Comparison of ENCODE assay signal across 8 cellular contexts in the genomic region with DNA sequence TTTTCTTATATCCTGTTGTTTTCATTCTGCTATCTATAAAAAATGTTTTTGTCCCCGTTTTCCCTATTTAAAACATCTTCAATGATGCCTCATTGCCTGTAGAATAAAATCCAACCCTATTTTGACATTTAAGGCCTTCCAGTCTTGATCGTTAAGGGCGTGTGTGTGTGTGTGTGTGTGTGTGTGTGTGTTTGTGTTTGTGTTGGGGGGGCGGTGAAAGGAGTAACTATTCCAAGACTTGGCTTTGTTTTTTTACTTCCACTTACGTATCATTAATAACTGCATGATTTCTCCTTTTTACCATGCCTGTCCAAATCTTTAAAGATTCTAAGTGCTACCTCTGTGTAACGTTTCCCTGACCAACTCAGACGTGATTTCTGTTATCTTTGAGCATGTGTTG. TPM values are rescaled to one million over a fixed set of nuclear protein-coding genes. Genes with fewer than 3 reads are reported as not detected.
DNase-seq lines count a peak whose midpoint lies in the region; ATAC-seq, FAIRE-seq and TF ChIP-seq lines count a peak whose summit lies in the region.

No MANE protein-coding gene starts in this region.

- H3K9me3 ChIP-seq in KOPT-K1 (ENCODE audit: insufficient read depth, low read length, poor library complexity, severe bottlenecking) (no peaks in the 10 kb centered on the region), K562 (replicated peaks; ENCODE audit: control insufficient read depth, insufficient read depth, low read depth, low read length) (no peaks in the 10 kb centered on the region), mesenchymal stem cell (ENCODE audit: control insufficient read depth, low read length) (no peaks in the 10 kb centered on the region)

- H3K4me1 Mint-ChIP-seq in CD14-positive monocyte = peaks cover 38% of the 10 kb centered on the region

- H3K4ac ChIP-seq in mesenchymal stem cell (ENCODE audit: low read depth in 1 of 2, low read length in 2 of 2) = no peak overlapping the region

- H3K27ac ChIP-seq in KOPT-K1 (ENCODE audit: low read depth, low read length, poor library complexity, severe bottlenecking) (peak overlapping the region; percentile 84), K562 (ENCODE audit: extremely low read depth, low read depth, low read length) (peak overlapping the region; percentile 80), mesenchymal stem cell (ENCODE audit: low read length, poor library complexity, severe bottlenecking) (no peak overlapping the region)

- no peak overlapping the region for H4K8ac ChIP-seq in mesenchymal stem cell (ENCODE audit: low read length)

- H3K9ac ChIP-seq in K562 (ENCODE audit: insufficient read depth in 1 of 2, low read depth in 2 of 2, low read length in 2 of 2) (peak overlapping the region in 1 of 2 experiments; percentile 87; a peak in 2 of 4 replicates), mesenchymal stem cell (ENCODE audit: low read length) (peak overlapping the region; percentile 98)

- peaks cover 0 to 2% (median 0%) of the 10 kb centered on the region in 3 donors for H3K27me3 Mint-ChIP-seq in CD14-positive monocyte (ENCODE audit: low read depth in 3 of 3)

- intact Hi-C loops in CD14-positive monocyte (cut with micrococcal nuclease) (loop anchor here (1.0 to 5.0 kb wide), 2 partner anchors 55 kb away; a partner anchor contains a TSS), K562 (cut with micrococcal nuclease) (no loop called here), lower leg skin (cut with DNase I; ENCODE audit: low total_unique reads) (no loop called here)

- no peak overlapping the region for H3K14ac ChIP-seq in mesenchymal stem cell (ENCODE audit: low read length in 2 of 2)

- no peak overlapping the region for H4K91ac ChIP-seq in mesenchymal stem cell (ENCODE audit: low read length)

- ATAC-seq in K562 = no peak

- no peaks in the 10 kb centered on the region for H3K9me1 ChIP-seq in K562 (ENCODE audit: control insufficient read depth, insufficient read depth, low read length)

- H2AK5ac ChIP-seq in mesenchymal stem cell (ENCODE audit: low read length, severe bottlenecking) = no peak overlapping the region

- in situ Hi-C loops in K562 (cut with MboI) = no loop called here

- TF ChIP-seq RAD21 in K562 (CRISPR knock-in tag; conservative IDR thresholded peaks at IDR 0.05 in 1 of 2, IDR thresholded peaks at IDR 0.05 in 1 of 2) = no peak

- no peak for DNase-seq in CD14-positive monocyte (ENCODE audit: low spot score)
- peak in 2 of 4 experiments; percentile 5 to 15 for DNase-seq in K562 (ENCODE audit: extremely low read depth in 1 of 4, low spot score in 3 of 4)
- peak; percentile 58 for DNase-seq in mesenchymal stem cell
- no peak for DNase-seq in NCI-H446 treated with DMSO at 0.1 percent for 48 hours (lab: John Stamatoyannopoulos, UW)
- no peak for DNase-seq in lower leg skin (ENCODE audit: low spot score in 2 of 2)
- DNase-seq in NCI-H1092 (lab: John Stamatoyannopoulos, UW) = no peak
- DNase-seq in NCI-H2029 treated with DMSO at 0.1 percent for 48 hours (lab: John Stamatoyannopoulos, UW) = no peak

- no peak overlapping the region for H2BK15ac ChIP-seq in mesenchymal stem cell (ENCODE audit: low read depth, poor library complexity, severe bottlenecking)

- TF ChIP-seq CTCF in CD14-positive monocyte (IDR thresholded peaks at IDR 0.05) (no peak), K562 (IDR thresholded peaks at IDR 0.05 in 2 of 3, conservative IDR thresholded peaks at IDR 0.05 in 1 of 3; ENCODE audit: insufficient read depth in 2 of 3, low read depth in 1 of 3, low read length in 3 of 3) (no peak), lower leg skin (IDR thresholded peaks at IDR 0.05) (no peak)

- H3K9me3 Mint-ChIP-seq in CD14-positive monocyte = peaks cover 0 to 3% (median 0%) of the 10 kb centered on the region in 7 donors

- H2BK120ac ChIP-seq in mesenchymal stem cell (ENCODE audit: low read depth, low read length) = no peak overlapping the region

- CTCF ChIA-PET in K562 (lab: Yijun Ruan, JAX; ENCODE audit: low intra/inter-chr PET ratio) = no interaction called here

- no peak overlapping the region for H2BK12ac ChIP-seq in mesenchymal stem cell (ENCODE audit: low read length in 2 of 2)

- POLR2A ChIA-PET in K562 (lab: Yijun Ruan, JAX) = no interaction called here

- TF ChIP-seq POLR2A in K562 (conservative IDR thresholded peaks at IDR 0.05) (no peak), lower leg skin (IDR thresholded peaks at IDR 0.05) (no peak)

- FAIRE-seq in K562 (lab: Jason Lieb, UNC) = no peak

- H3K4me2 ChIP-seq in K562 (ENCODE audit: insufficient read depth, low read length) (peak overlapping the region; percentile 92), mesenchymal stem cell (ENCODE audit: low read length, poor library complexity, severe bottlenecking) (peak overlapping the region; percentile 65)

- no peak overlapping the region for H3K23ac ChIP-seq in mesenchymal stem cell (ENCODE audit: low read length in 2 of 2)

- H2AFZ ChIP-seq in K562 (ENCODE audit: low read depth, low read length) (peak overlapping the region; percentile 92; the same call in 1 of the 2 replicates), mesenchymal stem cell (ENCODE audit: low read depth, low read length) (no peak overlapping the region)

- WGBS in K562 (ENCODE audit: insufficient coverage, low coverage, missing lambda C conversion rate) = 0% methylated on average over 7 of the region's 7 CpGs
- 0% methylated on average over 3 of the region's 7 CpGs for WGBS in mesenchymal stem cell
- 2 to 5% methylated on average over 7 of the region's 7 CpGs for WGBS in lower leg skin, 2 donors

- peak overlapping the region; percentile 98 to 99 for H3K4me3 Mint-ChIP-seq in CD14-positive monocyte

- H3K79me1 ChIP-seq in mesenchymal stem cell (replicated peaks; ENCODE audit: low read length, poor library complexity, severe bottlenecking) = peaks cover 13% of the 10 kb centered on the region

- H2BK5ac ChIP-seq in mesenchymal stem cell (ENCODE audit: low read depth, low read length, poor library complexity, severe bottlenecking) = no peak overlapping the region

- H3K36me3 ChIP-seq in KOPT-K1 (ENCODE audit: insufficient read depth, low read length) (peaks cover 53% of the 10 kb centered on the region), K562 (ENCODE audit: control insufficient read depth, insufficient read depth, low read length) (peaks cover 48% of the 10 kb centered on the region), mesenchymal stem cell (ENCODE audit: control insufficient read depth in 1 of 2, insufficient read depth in 2 of 2, low read depth in 1 of 2, low read length in 2 of 2) (peaks cover 0 to 38% of the 10 kb centered on the region in 2 experiments)

- peaks cover 18 to 19% of the 10 kb centered on the region in 2 donors for H3K36me3 Mint-ChIP-seq in CD14-positive monocyte

- peak overlapping the region; percentile 95 for H3K4me3 ChIP-seq in K562
- peak overlapping the region in 1 of 2 experiments; percentile 84 for H3K4me3 ChIP-seq in mesenchymal stem cell (ENCODE audit: insufficient read depth in 1 of 2, low read depth in 1 of 2, low read length in 2 of 2)
- no peak overlapping the region for H3K4me3 ChIP-seq in lower leg skin (ENCODE audit: low read depth, poor library complexity, severe bottlenecking)

- no peak for TF ChIP-seq EP300 in K562 (IDR thresholded peaks at IDR 0.05; ENCODE audit: low read length)

- H3K18ac ChIP-seq in mesenchymal stem cell (ENCODE audit: low read depth in 1 of 2, low read length in 2 of 2) = no peak overlapping the region

- H4K20me1 ChIP-seq in K562 (replicated peaks; ENCODE audit: control insufficient read depth, insufficient read depth, low read length) = no peaks in the 10 kb centered on the region

- peaks cover 96% of the 10 kb centered on the region for H3K79me2 ChIP-seq in K562 (ENCODE audit: control insufficient read depth, insufficient read depth, low read length)

- peak overlapping the region in 5 of 7 donors; percentile 59 to 99 (median 96) for H3K27ac Mint-ChIP-seq in CD14-positive monocyte

- no peaks in the 10 kb centered on the region for H3K27me3 ChIP-seq in K562 (ENCODE audit: control insufficient read depth in 2 of 2, insufficient read depth in 2 of 2, low read length in 2 of 2)
- H3K27me3 ChIP-seq in mesenchymal stem cell (ENCODE audit: control insufficient read depth in 1 of 2, insufficient read depth in 1 of 2, low read length in 2 of 2) = no peaks in the 10 kb centered on the region

- BruUV-seq in K562 (replicated peaks; lab: Mats Ljungman, UMichigan) = no TSS peak

- peaks cover 2 to 3% of the 10 kb centered on the region in 2 experiments; a peak in 4 of 5 replicates for H3K4me1 ChIP-seq in K562 (replicated peaks in 1 of 2; ENCODE audit: control insufficient read depth in 2 of 2, insufficient read depth in 2 of 2, low read length in 2 of 2)
- peaks cover 3% of the 10 kb centered on the region for H3K4me1 ChIP-seq in mesenchymal stem cell (ENCODE audit: control insufficient read depth, insufficient read depth, low read depth, low read length)

RNA-seq across cellular contexts. Expression of a gene that starts 0.8 kb away (rescaled TPM):
- polyA plus RNA-seq in CD14-positive monocyte = 1 to 10 TPM; 3.3 to 8.0 TPM
- 10.8 and 88.8 TPM in 2 replicates for total RNA-seq in K562 (2011; cell fraction: chromatin; rRNA removed; ENCODE audit: low replicate concordance)
- total RNA-seq in K562 (2011; cell fraction: nucleolus; rRNA removed) = 8.8 and 14.1 TPM in 2 replicates
- total RNA-seq in K562 (2011; cell fraction: nucleoplasm; rRNA removed) = 17.6 and 19.9 TPM in 2 replicates
- 11.1 and 12.8 TPM in 2 replicates for total RNA-seq in K562 (2014; rRNA removed)
- total RNA-seq in K562 (2014; rRNA removed; fragmentation: Illumina TruSeq; extraction: Trizol) = 27.9 and 31.6 TPM in 2 replicates
- 21.4 and 28.8 TPM in 2 replicates for total RNA-seq in K562 (2015; rRNA removed; fragmentation: Illumina TruSeq; extraction: Trizol)
- total RNA-seq in K562 (2021) = 25.3 and 26.5 TPM in 2 replicates
- polyA plus RNA-seq in K562 (2011; rRNA removed) = 8.7 and 14.6 TPM in 2 replicates
- 1.3 and 1.9 TPM in 2 replicates for polyA plus RNA-seq in K562 (2011; cell fraction: cytosol; rRNA removed)
- 3.8 and 4.3 TPM in 2 replicates for polyA plus RNA-seq in K562 (2011; cell fraction: nucleus; rRNA removed)
- 11.7 and 15.0 TPM in 2 replicates for polyA plus RNA-seq in K562 (2012)
- polyA plus RNA-seq in K562 (2014; fragmentation: Illumina TruSeq; extraction: Trizol) = 18.0 and 22.1 TPM in 2 replicates
- polyA plus RNA-seq in K562 (2014; fragmentation: Nextera tagmentation; extraction: Ambion mirVana) = 10 to 100 TPM in 1 of 2 experiments, 1 to 10 TPM in 1; 9.1 to 14.7 TPM
- polyA plus RNA-seq in K562 (2014; rRNA removed) = 12.0 and 13.1 TPM in 2 replicates
- polyA minus RNA-seq in K562 (2011; rRNA and poly(A)+ RNA removed) = 46.4 and 54.8 TPM in 2 replicates
- 5.2 and 9.5 TPM in 2 replicates for polyA minus RNA-seq in K562 (2011; cell fraction: cytosol; rRNA and poly(A)+ RNA removed)
- 25.6 and 47.9 TPM in 2 replicates for polyA minus RNA-seq in K562 (2011; cell fraction: nucleus; rRNA and poly(A)+ RNA removed)
- 8.8 TPM for polyA plus RNA-seq in mesenchymal stem cell (2013, experiment 1 of 2)
- 8.8 TPM for polyA plus RNA-seq in mesenchymal stem cell (2013, experiment 2 of 2)
- 10 to 100 TPM; 11.4 to 21.1 (median 13.5) TPM for total RNA-seq in lower leg skin

RNA-seq across cellular contexts. Expression of a gene that starts 1.0 kb away (rescaled TPM):
- polyA plus RNA-seq in CD14-positive monocyte (10 to 100 TPM in 1 of 2 donors, 1 to 10 TPM in 1; 8.4 to 11.3 TPM), K562 (2011; rRNA removed) (28.5 and 43.7 TPM in 2 replicates), K562 (2014; fragmentation: Illumina TruSeq; extraction: Trizol) (37.1 and 41.3 TPM in 2 replicates), K562 (2014; fragmentation: Nextera tagmentation; extraction: Ambion mirVana) (1 to 10 TPM; 6.0 to 8.5 TPM), K562 (2014; rRNA removed) (22.7 and 23.5 TPM in 2 replicates)
- 13.1 and 40.1 TPM in 2 replicates for total RNA-seq in K562 (2011; cell fraction: chromatin; rRNA removed; ENCODE audit: low replicate concordance)
- total RNA-seq in K562 (2011; cell fraction: nucleolus; rRNA removed) = 5.5 and 6.2 TPM in 2 replicates
- total RNA-seq in K562 (2011; cell fraction: nucleoplasm; rRNA removed) = 10.2 and 11.1 TPM in 2 replicates
- total RNA-seq in K562 (2014; rRNA removed) (27.5 and 31.6 TPM in 2 replicates), K562 (2014; rRNA removed; fragmentation: Illumina TruSeq; extraction: Trizol) (48.9 and 57.9 TPM in 2 replicates), K562 (2015; rRNA removed; fragmentation: Illumina TruSeq; extraction: Trizol) (38.9 and 42.7 TPM in 2 replicates), K562 (2021) (34.2 and 34.5 TPM in 2 replicates), lower leg skin (10 to 100 TPM; 20.7 to 24.9 (median 23.8) TPM)
- polyA plus RNA-seq in K562 (2011; cell fraction: cytosol; rRNA removed) = 12.6 and 25.3 TPM in 2 replicates
- polyA plus RNA-seq in K562 (2011; cell fraction: nucleus; rRNA removed) = 22.6 and 28.2 TPM in 2 replicates
- polyA plus RNA-seq in K562 (2012) = 18.6 and 20.2 TPM in 2 replicates
- polyA minus RNA-seq in K562 (2011; rRNA and poly(A)+ RNA removed) = 50.7 and 51.3 TPM in 2 replicates
- 14.7 and 23.6 TPM in 2 replicates for polyA minus RNA-seq in K562 (2011; cell fraction: cytosol; rRNA and poly(A)+ RNA removed)
- 10.2 and 18.2 TPM in 2 replicates for polyA minus RNA-seq in K562 (2011; cell fraction: nucleus; rRNA and poly(A)+ RNA removed)
- 26.4 TPM for polyA plus RNA-seq in mesenchymal stem cell (2013, experiment 1 of 2)
- 26.5 TPM for polyA plus RNA-seq in mesenchymal stem cell (2013, experiment 2 of 2)

RNA-seq across cellular contexts. Expression of a gene that starts 55.0 kb away (rescaled TPM):
- polyA plus RNA-seq in CD14-positive monocyte = 1 to 10 TPM; 2.1 to 4.7 TPM
- total RNA-seq in K562 (2011; cell fraction: chromatin; rRNA removed; ENCODE audit: low replicate concordance) = 6.6 and 22.6 TPM in 2 replicates
- 4.8 and 6.6 TPM in 2 replicates for total RNA-seq in K562 (2011; cell fraction: nucleolus; rRNA removed)
- total RNA-seq in K562 (2011; cell fraction: nucleoplasm; rRNA removed) = 6.9 and 7.6 TPM in 2 replicates
- total RNA-seq in K562 (2014; rRNA removed) = 10.9 and 12.4 TPM in 2 replicates
- 19.1 and 23.8 TPM in 2 replicates for total RNA-seq in K562 (2014; rRNA removed; fragmentation: Illumina TruSeq; extraction: Trizol)
- total RNA-seq in K562 (2015; rRNA removed; fragmentation: Illumina TruSeq; extraction: Trizol) = 16.4 and 18.2 TPM in 2 replicates
- 12.2 and 12.5 TPM in 2 replicates for total RNA-seq in K562 (2021)
- 15.5 and 19.2 TPM in 2 replicates for polyA plus RNA-seq in K562 (2011; rRNA removed)
- polyA plus RNA-seq in K562 (2011; cell fraction: cytosol; rRNA removed) = 3.3 and 8.9 TPM in 2 replicates
- 14.0 and 22.1 TPM in 2 replicates for polyA plus RNA-seq in K562 (2011; cell fraction: nucleus; rRNA removed)
- polyA plus RNA-seq in K562 (2012) = 10.9 and 12.9 TPM in 2 replicates
- polyA plus RNA-seq in K562 (2014; fragmentation: Illumina TruSeq; extraction: Trizol) = 19.3 and 21.5 TPM in 2 replicates
- polyA plus RNA-seq in K562 (2014; fragmentation: Nextera tagmentation; extraction: Ambion mirVana) = 10 to 100 TPM; 12.7 to 18.8 TPM
- polyA plus RNA-seq in K562 (2014; rRNA removed) = 11.7 and 12.7 TPM in 2 replicates
- 14.7 and 16.5 TPM in 2 replicates for polyA minus RNA-seq in K562 (2011; rRNA and poly(A)+ RNA removed)
- 4.6 and 7.4 TPM in 2 replicates for polyA minus RNA-seq in K562 (2011; cell fraction: cytosol; rRNA and poly(A)+ RNA removed)
- polyA minus RNA-seq in K562 (2011; cell fraction: nucleus; rRNA and poly(A)+ RNA removed) = 6.2 and 12.8 TPM in 2 replicates
- 3.4 TPM for polyA plus RNA-seq in mesenchymal stem cell (2013, experiment 1 of 2)
- polyA plus RNA-seq in mesenchymal stem cell (2013, experiment 2 of 2) = 4.3 TPM
- total RNA-seq in lower leg skin = 1 to 10 TPM; 1.1 to 6.0 (median 2.9) TPM

RNA-seq across cellular contexts. Expression of a gene that starts 55.3 kb away (rescaled TPM):
- polyA plus RNA-seq in CD14-positive monocyte (1 to 10 TPM; 2.5 to 4.9 TPM), K562 (2011; rRNA removed) (22.3 and 26.0 TPM in 2 replicates), K562 (2014; fragmentation: Illumina TruSeq; extraction: Trizol) (15.3 and 15.8 TPM in 2 replicates), K562 (2014; fragmentation: Nextera tagmentation; extraction: Ambion mirVana) (10 to 100 TPM; 27.1 to 28.7 TPM), K562 (2014; rRNA removed) (19.5 and 24.1 TPM in 2 replicates)
- 0.60 and 3.7 TPM in 2 replicates for total RNA-seq in K562 (2011; cell fraction: chromatin; rRNA removed; ENCODE audit: low replicate concordance)
- total RNA-seq in K562 (2011; cell fraction: nucleolus; rRNA removed) = 0.67 and 1.1 TPM in 2 replicates
- total RNA-seq in K562 (2011; cell fraction: nucleoplasm; rRNA removed) = 3.1 and 7.3 TPM in 2 replicates
- total RNA-seq in K562 (2014; rRNA removed) (16.5 and 17.2 TPM in 2 replicates), K562 (2014; rRNA removed; fragmentation: Illumina TruSeq; extraction: Trizol) (31.6 and 37.3 TPM in 2 replicates), K562 (2015; rRNA removed; fragmentation: Illumina TruSeq; extraction: Trizol) (18.1 and 18.5 TPM in 2 replicates), K562 (2021) (20.5 and 22.6 TPM in 2 replicates), lower leg skin (1 to 10 TPM; 3.0 to 8.2 (median 6.1) TPM)
- 2.4 and 9.9 TPM in 2 replicates for polyA plus RNA-seq in K562 (2011; cell fraction: cytosol; rRNA removed)
- 1.1 and 3.3 TPM in 2 replicates for polyA plus RNA-seq in K562 (2011; cell fraction: nucleus; rRNA removed)
- 22.9 and 23.1 TPM in 2 replicates for polyA plus RNA-seq in K562 (2012)
- 6.1 and 9.7 TPM in 2 replicates for polyA minus RNA-seq in K562 (2011; rRNA and poly(A)+ RNA removed)
- 4.8 and 5.2 TPM in 2 replicates for polyA minus RNA-seq in K562 (2011; cell fraction: cytosol; rRNA and poly(A)+ RNA removed)
- polyA minus RNA-seq in K562 (2011; cell fraction: nucleus; rRNA and poly(A)+ RNA removed) = 0.67 and 2.7 TPM in 2 replicates
- 7.0 TPM for polyA plus RNA-seq in mesenchymal stem cell (2013, experiment 1 of 2)
- 8.4 TPM for polyA plus RNA-seq in mesenchymal stem cell (2013, experiment 2 of 2)

Comparison
In these comparisons a context has a peak if more than half of its experiments do, and no peak if none do; other contexts are left out.
1. intact Hi-C loops: an anchor here in CD14-positive monocyte (1.0 to 5.0 kb wide); none called in K562 and lower leg skin.